ENCODE assay signal across 8 cellular contexts in genomic region chr5:154196955-154197652, GRCh38. TPM values are rescaled to one million over a fixed set of nuclear protein-coding genes. Genes with fewer than 3 reads are reported as not detected.
DNase-seq lines count a peak whose midpoint lies in the region; ATAC-seq and TF ChIP-seq lines count a peak whose summit lies in the region.

No MANE protein-coding gene starts in this region.

- no peaks in the 10 kb centered on the region for H3K9me3 Mint-ChIP-seq in nephron

- H3K27ac Mint-ChIP-seq in nephron = peak overlapping the region; percentile 50 to 78 (median 53)

- peak in 52 of 56 donors; percentile 20 to 61 (median 42) for TF ChIP-seq CTCF in dorsolateral prefrontal cortex (IDR thresholded peaks at IDR 0.05 in 54 of 56, conservative IDR thresholded peaks at IDR 0.05 in 2 of 56; ENCODE audit: low read depth in 1 of 56, partially characterized antibody in 56 of 56)
- peak in 2 of 3 experiments; percentile 38 to 48 for TF ChIP-seq CTCF in nephron (IDR thresholded peaks at IDR 0.05; ENCODE audit: unreplicated experiment in 3 of 3)

- no peaks in the 10 kb centered on the region for H3K36me3 Mint-ChIP-seq in nephron (ENCODE audit: low read depth)

- intact Hi-C loops in Right ventricle myocardium superior (cut with DNase I) = no loop called here
- intact Hi-C loops in Right ventricle myocardium inferior (cut with DNase I) = no loop called here
- intact Hi-C loops in dorsolateral prefrontal cortex (cut with DNase I) = loop anchor here in 1 of 2 donors (10.0 kb wide), 1 partner anchor 208 kb away; no protein-coding TSS in a partner anchor

- peak overlapping the region in 17 of 59 donors; percentile 1 to 36 (median 12) for H3K4me3 ChIP-seq in dorsolateral prefrontal cortex

- ATAC-seq in Right ventricle myocardium superior (ENCODE audit: poor library complexity) (peak; percentile 56), Right ventricle myocardium inferior (no peak), GM19023 (IDR thresholded peaks at IDR 0.05; ENCODE audit: unreplicated experiment) (no peak), HG03439 (IDR thresholded peaks at IDR 0.05; ENCODE audit: unreplicated experiment) (no peak)

- no peaks in the 10 kb centered on the region for H3K27me3 ChIP-seq in dorsolateral prefrontal cortex

- peak overlapping the region; percentile 8 to 61 (median 24) for H3K4me3 Mint-ChIP-seq in nephron

- peak overlapping the region in 17 of 59 donors; percentile 2 to 61 (median 20) for H3K27ac ChIP-seq in dorsolateral prefrontal cortex

- DNase-seq in Right ventricle myocardium superior = no peak
- DNase-seq in Right ventricle myocardium inferior (ENCODE audit: missing footprints) = no peak
- peak; percentile 24 for DNase-seq in NCI-H460 (ENCODE audit: extremely low read depth, low read depth)
- peak in 1 of 10 donors; percentile 41 for DNase-seq in dorsolateral prefrontal cortex
- DNase-seq in activated CD8-positive, alpha-beta memory T cell treated with anti-CD3 and anti-CD28 coated beads, Interleukin-2, amount 50 U/mL, for 48 hours = no peak

- H3K27me3 Mint-ChIP-seq in nephron (ENCODE audit: low read depth) = peaks cover 6% of the 10 kb centered on the region

- H3K4me1 Mint-ChIP-seq in nephron = peaks cover 66% of the 10 kb centered on the region

RNA-seq across cellular contexts. Expression of gene GALNT10, which starts 6.6 kb away (rescaled TPM):
- 12.3 TPM for total RNA-seq in Right ventricle myocardium superior
- 15.5 TPM for total RNA-seq in Right ventricle myocardium inferior
- total RNA-seq in NCI-H460 (2014; rRNA removed; shearing (Covaris generic)) = 21.7 TPM in 2 replicates
- 19.6 and 34.8 TPM in 2 replicates for polyA plus RNA-seq in NCI-H460 (2014; cell fraction: nucleus; rRNA removed)
- total RNA-seq in dorsolateral prefrontal cortex = 10 to 100 TPM in 119 of 120 experiments, 1 to 10 TPM in 1; 9.1 to 33.2 (median 17.2) TPM
